23 cellular contexts compared by ENCODE assay signal in genomic region chr21:44643911-44644310, GRCh38. TPM values are rescaled to one million over a fixed set of nuclear protein-coding genes. Genes with fewer than 3 reads are reported as not detected.
"Had no signal": no experiment of that assay in that cellular context is flagged by ENCODE, and none has a peak within 500 bp of the region (broad histone marks: within the 10 kb centered on the region; RNA-seq: fewer than 3 reads in every experiment).

No MANE protein-coding gene starts in this region.

- DNase-seq: activated CD4-positive, alpha-beta T cell treated with anti-CD3 and anti-CD28 coated beads for 4 hours; activated CD4-positive, alpha-beta T cell treated with anti-CD3 and anti-CD28 coated beads, Interleukin-2, amount 50 U/mL, for 48 hours; activated naive CD4-positive, alpha-beta T cell treated with anti-CD3 and anti-CD28 coated beads, Interleukin-2, amount 50 U/mL, for 16 hours; activated naive CD8-positive, alpha-beta T cell treated with anti-CD3 and anti-CD28 coated beads, Interleukin-2, amount 10 ng/mL, durations not matched to agents 7 days and 5 days; adrenal gland; anterior cingulate cortex; caudate nucleus; Karpas-422; MM.1S; NCI-H1105; NCI-H1436; NCI-H1694 treated with DMSO at 0.1 percent for 48 hours; NCI-H2029 treated with DMSO at 0.1 percent for 48 hours; NCI-H510A treated with DMSO at 0.1 percent for 48 hours; RPMI8226; SJCRH30; SK-N-SH; T-helper 1 cell had no signal

- H3K27ac ChIP-seq: adrenal gland, SJCRH30 had no signal

- H3K4me2 ChIP-seq: SK-N-SH had no signal

- H3K4me3 ChIP-seq: adrenal gland, K562, SJCRH30 had no signal

- H3K27ac Mint-ChIP-seq: activated naive CD8-positive, alpha-beta T cell treated with anti-CD3 and anti-CD28 coated beads, Interleukin-2, amount 10 ng/mL, durations not matched to agents 7 days and 5 days had no signal

- H3K4me1 Mint-ChIP-seq: activated naive CD8-positive, alpha-beta T cell treated with anti-CD3 and anti-CD28 coated beads, Interleukin-2, amount 10 ng/mL, durations not matched to agents 7 days and 5 days had no signal

- H3K4me3 Mint-ChIP-seq: activated naive CD8-positive, alpha-beta T cell treated with anti-CD3 and anti-CD28 coated beads, Interleukin-2, amount 10 ng/mL, durations not matched to agents 7 days and 5 days had no signal

- H3K9ac ChIP-seq: SK-N-SH had no signal

- H3K27me3 ChIP-seq: adrenal gland, SJCRH30 had no signal

- H3K4me1 ChIP-seq: adrenal gland had no signal

- H3K36me3 ChIP-seq: adrenal gland, SJCRH30 had no signal

- H3K9me3 ChIP-seq: adrenal gland, SJCRH30 had no signal

RNA-seq across cellular contexts. Expression of gene KRTAP10-11, which starts 2.3 kb away (rescaled TPM):
- total RNA-seq: activated CD8-positive, alpha-beta memory T cell treated with anti-CD3 and anti-CD28 coated beads for 36 hours; activated naive CD8-positive, alpha-beta T cell treated with anti-CD3 and anti-CD28 coated beads, Interleukin-2, amount 10 ng/mL, durations not matched to agents 7 days and 5 days; adrenal gland; K562; OCI-LY7; Right ventricle myocardium inferior; SJCRH30; T-helper 2 cell treated with Interferon-gamma antibody and Interleukin-4, amounts not matched to agents 100 ng/mL and 5 ng/mL, for 36 hours had no signal

RNA-seq across cellular contexts. Expression of gene KRTAP10-10, which starts 6.8 kb away (rescaled TPM):
- total RNA-seq: activated CD8-positive, alpha-beta memory T cell treated with anti-CD3 and anti-CD28 coated beads for 36 hours; activated naive CD8-positive, alpha-beta T cell treated with anti-CD3 and anti-CD28 coated beads, Interleukin-2, amount 10 ng/mL, durations not matched to agents 7 days and 5 days; adrenal gland; K562; OCI-LY7; Right ventricle myocardium inferior; SJCRH30; T-helper 2 cell treated with Interferon-gamma antibody and Interleukin-4, amounts not matched to agents 100 ng/mL and 5 ng/mL, for 36 hours had no signal

RNA-seq across cellular contexts. Expression of gene KRTAP12-4, which starts 10.5 kb away (rescaled TPM):
- total RNA-seq: activated CD8-positive, alpha-beta memory T cell treated with anti-CD3 and anti-CD28 coated beads for 36 hours; activated naive CD8-positive, alpha-beta T cell treated with anti-CD3 and anti-CD28 coated beads, Interleukin-2, amount 10 ng/mL, durations not matched to agents 7 days and 5 days; adrenal gland; K562; OCI-LY7; Right ventricle myocardium inferior; SJCRH30; T-helper 2 cell treated with Interferon-gamma antibody and Interleukin-4, amounts not matched to agents 100 ng/mL and 5 ng/mL, for 36 hours had no signal

RNA-seq across cellular contexts. Expression of gene KRTAP12-3, which starts 13.8 kb away (rescaled TPM):
- total RNA-seq: activated CD8-positive, alpha-beta memory T cell treated with anti-CD3 and anti-CD28 coated beads for 36 hours; activated naive CD8-positive, alpha-beta T cell treated with anti-CD3 and anti-CD28 coated beads, Interleukin-2, amount 10 ng/mL, durations not matched to agents 7 days and 5 days; adrenal gland; K562; OCI-LY7; Right ventricle myocardium inferior; SJCRH30; T-helper 2 cell treated with Interferon-gamma antibody and Interleukin-4, amounts not matched to agents 100 ng/mL and 5 ng/mL, for 36 hours had no signal

RNA-seq across cellular contexts. Expression of gene KRTAP10-9, which starts 17.0 kb away (rescaled TPM):
- total RNA-seq: activated CD8-positive, alpha-beta memory T cell treated with anti-CD3 and anti-CD28 coated beads for 36 hours; activated naive CD8-positive, alpha-beta T cell treated with anti-CD3 and anti-CD28 coated beads, Interleukin-2, amount 10 ng/mL, durations not matched to agents 7 days and 5 days; adrenal gland; K562; OCI-LY7; Right ventricle myocardium inferior; SJCRH30; T-helper 2 cell treated with Interferon-gamma antibody and Interleukin-4, amounts not matched to agents 100 ng/mL and 5 ng/mL, for 36 hours had no signal
